In genomic region chr5:134905246-134905996, GRCh38 we compare ENCODE assay signal across 8 cellular contexts. TPM values are rescaled to one million over a fixed set of nuclear protein-coding genes. Genes with fewer than 3 reads are reported as not detected.
A peak's percentile ranks its signal among the peaks of the same experiment; 100 is the strongest.
DNase-seq lines count a peak whose midpoint lies in the region; ATAC-seq, FAIRE-seq and TF ChIP-seq lines count a peak whose summit lies in the region.

No MANE protein-coding gene starts in this region.

- H3K36me3 ChIP-seq in heart right ventricle = peaks cover 0 to 36% (median under 1%) of the 10 kb centered on the region in 9 donors

- H3K27me3 Mint-ChIP-seq in activated naive CD8-positive, alpha-beta T cell treated with anti-CD3 and anti-CD28 coated beads, Interleukin-2, amount 50 U/mL, for 24 hours = no peaks in the 10 kb centered on the region

- H3K4me1 Mint-ChIP-seq in activated naive CD8-positive, alpha-beta T cell treated with anti-CD3 and anti-CD28 coated beads, Interleukin-2, amount 50 U/mL, for 24 hours = peaks cover 31% of the 10 kb centered on the region

- FAIRE-seq in H54 (lab: Jason Lieb, UNC) (no peak), urothelium cell line (lab: Jason Lieb, UNC) (no peak)

- ATAC-seq in activated naive CD8-positive, alpha-beta T cell treated with anti-CD3 and anti-CD28 coated beads, Interleukin-2, amount 50 U/mL, for 24 hours = peak; percentile 9
- ATAC-seq in heart right ventricle = peak; percentile 12 to 76 (median 58)

- 0% methylated on average over 50 to 54 of the region's 54 CpGs for WGBS in heart right ventricle, 2 donors

- H3K36me3 Mint-ChIP-seq in activated naive CD8-positive, alpha-beta T cell treated with anti-CD3 and anti-CD28 coated beads, Interleukin-2, amount 50 U/mL, for 24 hours (ENCODE audit: low read depth) = peaks cover 4% of the 10 kb centered on the region

- no peaks in the 10 kb centered on the region for H3K27me3 ChIP-seq in heart right ventricle

- peak overlapping the region; percentile 43 to 93 (median 74) for H3K4me3 ChIP-seq in heart right ventricle

- no peaks in the 10 kb centered on the region for H3K9me3 Mint-ChIP-seq in activated naive CD8-positive, alpha-beta T cell treated with anti-CD3 and anti-CD28 coated beads, Interleukin-2, amount 50 U/mL, for 24 hours

- no peaks in the 10 kb centered on the region for H3K9me3 ChIP-seq in heart right ventricle

- peak overlapping the region; percentile 98 for H3K27ac Mint-ChIP-seq in activated naive CD8-positive, alpha-beta T cell treated with anti-CD3 and anti-CD28 coated beads, Interleukin-2, amount 50 U/mL, for 24 hours

- peak; percentile 61 to 83 (median 76) for TF ChIP-seq CTCF in heart right ventricle (IDR thresholded peaks at IDR 0.05)

- peak overlapping the region; percentile 97 to 100 (median 100) for H3K27ac ChIP-seq in heart right ventricle

- H3K4me1 ChIP-seq in heart right ventricle = peaks cover 0 to 26% (median 6%) of the 10 kb centered on the region in 9 donors

- intact Hi-C loops in heart right ventricle (cut with DNase I) = loop anchor here in 7 of 10 donors (1.0 to 10.0 kb wide), 8 partner anchors 31 to 171 kb away; partner anchors contain the start of genes CAMLG (in 4 of the 7), TXNDC15 (in 3 of the 7) and C5orf24 (in 2 of the 7)
- intact Hi-C loops in posterior vena cava (cut with DNase I) = no loop called here

- H3K4me3 Mint-ChIP-seq in activated naive CD8-positive, alpha-beta T cell treated with anti-CD3 and anti-CD28 coated beads, Interleukin-2, amount 50 U/mL, for 24 hours = peak overlapping the region; percentile 93

- DNase-seq in GDM1 (lab: John Stamatoyannopoulos, UW) = peak; percentile 47
- peak; percentile 43 for DNase-seq in H54 (ENCODE audit: insufficient read length, low spot score)
- peak; percentile 66 for DNase-seq in M059J (ENCODE audit: low read depth)
- peak; percentile 69 for DNase-seq in SKM-1 treated with dmso at 0.1 percent for 144 hours (lab: John Stamatoyannopoulos, UW; ENCODE audit: unreplicated experiment)
- DNase-seq in activated naive CD8-positive, alpha-beta T cell treated with anti-CD3 and anti-CD28 coated beads, Interleukin-2, amount 50 U/mL, for 24 hours = no peak
- peak in 1 of 2 donors; percentile 57 for DNase-seq in heart right ventricle
- DNase-seq in posterior vena cava (ENCODE audit: low spot score) = peak; percentile 40
- peak; percentile 36 for DNase-seq in urothelium cell line (ENCODE audit: low spot score)

- no peak for TF ChIP-seq POLR2A in H54 (IDR thresholded peaks at IDR 0.05; ENCODE audit: low read depth, low read length)

RNA-seq across cellular contexts. Expression of gene PCBD2, which starts 0.5 kb away (rescaled TPM):
- total RNA-seq in M059J (2014; rRNA removed; shearing (Covaris generic)) = 2.8 and 6.0 TPM in 2 replicates
- total RNA-seq in heart right ventricle (10 to 100 TPM; 15.9 to 36.4 (median 26.8) TPM), posterior vena cava (1 to 10 TPM; 7.4 to 8.8 TPM)
- polyA plus RNA-seq in heart right ventricle = 1 to 10 TPM; 6.9 to 7.8 TPM

RNA-seq across cellular contexts. Expression of gene TXNDC15, which starts 31.2 kb away (rescaled TPM):
- 90.4 and 95.7 TPM in 2 replicates for total RNA-seq in M059J (2014; rRNA removed; shearing (Covaris generic))
- total RNA-seq in heart right ventricle (10 to 100 TPM; 37.5 to 72.0 (median 51.1) TPM), posterior vena cava (100 to 1,000 TPM in 1 of 2 donors, 10 to 100 TPM in 1; 76.7 to 103 TPM)
- 10 to 100 TPM; 62.8 to 72.7 TPM for polyA plus RNA-seq in heart right ventricle

RNA-seq across cellular contexts. Expression of gene C5orf24, which starts 59.7 kb away (rescaled TPM):
- total RNA-seq in M059J (2014; rRNA removed; shearing (Covaris generic)) = 39.2 and 44.3 TPM in 2 replicates
- total RNA-seq in heart right ventricle = 10 to 100 TPM; 20.6 to 31.2 (median 23.5) TPM
- polyA plus RNA-seq in heart right ventricle = 10 to 100 TPM; 12.0 to 20.1 TPM
- 10 to 100 TPM; 53.1 to 58.7 TPM for total RNA-seq in posterior vena cava

Comparison
In these comparisons a context has a peak if more than half of its experiments do, and no peak if none do; other contexts are left out.
1. intact Hi-C loops: an anchor here in heart right ventricle (1.0 to 10.0 kb wide); none called in posterior vena cava.